In the genomic region with DNA sequence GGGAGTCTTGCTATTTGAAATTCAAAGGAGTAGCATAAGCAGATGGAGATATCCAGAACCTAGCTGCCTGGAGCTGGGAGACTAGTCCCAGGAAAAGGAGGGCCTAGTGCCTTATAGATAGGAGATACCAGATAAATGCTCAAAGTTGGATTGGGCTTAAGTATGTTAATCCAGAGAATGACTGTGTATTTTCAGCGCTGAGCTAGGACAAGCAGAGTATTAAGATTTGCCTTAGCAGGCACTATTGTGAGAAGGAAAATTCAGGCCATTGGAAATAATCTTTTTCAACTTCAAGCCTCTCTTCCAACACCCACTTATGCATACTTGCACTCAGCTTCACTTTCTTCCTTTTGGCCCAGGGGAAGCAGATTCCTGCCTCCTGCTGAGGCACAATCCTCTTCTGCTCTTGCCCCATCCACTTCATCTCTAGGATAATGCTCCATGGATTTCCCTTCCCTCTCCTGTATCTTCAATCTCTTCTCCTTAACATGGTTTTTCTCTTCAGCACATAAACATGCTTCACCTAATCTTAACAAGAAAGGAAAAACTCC, we compare ENCODE assay signal across 1 cellular context.
TF ChIP-seq lines count a peak whose summit lies in the region.

No MANE protein-coding gene starts in this region.

TF ChIP-seq in H1, 55 proteins besides CTCF, POLR2A, EP300 and RAD21:
- TF ChIP-seq SAP30 (IDR thresholded peaks at IDR 0.05; ENCODE audit: insufficient read depth, insufficient replicate concordance, low read length), result no peak
- TF ChIP-seq JUN (IDR thresholded peaks at IDR 0.05; ENCODE audit: low read depth, low read length), result no peak
TF ChIP-seq in H1: peak in this region for 0.
